ENCODE assay signal across 1 cellular context in genomic region chr19:40805258-40805868, GRCh38.
TF ChIP-seq lines count a peak whose summit lies in the region.

No MANE protein-coding gene starts in this region.

TF ChIP-seq in H1, 55 proteins besides CTCF, POLR2A, EP300 and RAD21:
- TF ChIP-seq CREB1 (IDR thresholded peaks at IDR 0.05) (no peak), RBBP5 (IDR thresholded peaks at IDR 0.05; ENCODE audit: borderline replicate concordance, low read depth, low read length) (no peak), CHD7 (IDR thresholded peaks at IDR 0.05; ENCODE audit: insufficient replicate concordance, low read length) (no peak), NANOG (IDR thresholded peaks at IDR 0.05; ENCODE audit: insufficient read depth, low read depth, low read length, poor library complexity, severe bottlenecking) (no peak), SIN3A (conservative IDR thresholded peaks at IDR 0.05 in 1 of 2, IDR thresholded peaks at IDR 0.05 in 1 of 2; ENCODE audit: low read depth in 1 of 2, low read length in 2 of 2) (no peak), EGR1 (IDR thresholded peaks at IDR 0.05; ENCODE audit: borderline replicate concordance, low read depth, low read length) (no peak)
